Comparison of ENCODE assay signal across 16 cellular contexts in the genomic region with DNA sequence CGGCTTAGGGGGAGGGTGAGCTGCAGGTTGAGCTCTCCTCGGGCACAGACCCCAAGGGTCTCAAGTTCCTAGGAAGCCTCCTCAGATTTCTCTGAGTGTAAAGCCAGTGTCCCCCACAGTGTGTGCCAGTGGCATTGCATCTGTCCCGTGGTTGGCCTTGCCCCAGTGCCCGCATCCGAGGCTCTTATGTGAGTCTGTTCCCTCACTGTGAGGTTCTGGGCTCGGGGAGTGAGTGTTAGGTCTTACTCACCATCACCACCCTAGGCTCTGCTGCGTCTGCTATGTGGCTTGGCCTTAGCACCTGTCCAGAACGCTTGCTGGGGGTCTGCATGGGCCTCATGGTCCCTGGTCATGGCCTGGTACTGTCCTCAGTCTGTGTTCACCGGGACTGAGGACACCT.
"Had no signal": no experiment of that assay in that cellular context is flagged by ENCODE, and none has a peak within 500 bp of the region (broad histone marks: within the 10 kb centered on the region; RNA-seq: fewer than 3 reads in every experiment).

No MANE protein-coding gene starts in this region.

- H3K9me3 ChIP-seq: esophagus muscularis mucosa, gastrocnemius medialis, left ventricle myocardium inferior, lower lobe of right lung, sigmoid colon, suprapubic skin, tibial artery had no signal

- H3K27me3 ChIP-seq: esophagus muscularis mucosa, gastrocnemius medialis, sigmoid colon, tibial artery had no signal

- ATAC-seq: gastrocnemius medialis had no signal

- H3K27ac ChIP-seq: epithelial cell of prostate, esophagus muscularis mucosa, gastrocnemius medialis, left ventricle myocardium inferior, lower lobe of right lung, sigmoid colon, skin epidermis, suprapubic skin, tibial artery had no signal

- H3K4me1 ChIP-seq: gastrocnemius medialis, lower lobe of right lung had no signal

- H3K4me3 ChIP-seq: esophagus muscularis mucosa, gastrocnemius medialis, left ventricle myocardium inferior, lower lobe of right lung, sigmoid colon, skin epidermis, suprapubic skin, tibial artery had no signal

- H3K36me3 ChIP-seq: esophagus muscularis mucosa, gastrocnemius medialis, left ventricle myocardium inferior, lower lobe of right lung, sigmoid colon, suprapubic skin, tibial artery had no signal

- DNase-seq: effector memory CD4-positive, alpha-beta T cell; gastrocnemius medialis; islet precursor cell; left ventricle myocardium inferior; lower lobe of right lung; mesenchymal stem cell; naive B cell; sigmoid colon; stimulated activated CD4-positive, alpha-beta T cell treated with anti-CD3 and anti-CD28 coated beads, Interleukin-2, amount 100 ng/mL, for 24 hours; stimulated activated CD4-positive, alpha-beta T cell treated with anti-CD3 and anti-CD28 coated beads, Interleukin-4, amount 100 ng/mL, for 4 hours; stimulated activated naive CD4-positive, alpha-beta T cell had no signal
